In the genomic region with DNA sequence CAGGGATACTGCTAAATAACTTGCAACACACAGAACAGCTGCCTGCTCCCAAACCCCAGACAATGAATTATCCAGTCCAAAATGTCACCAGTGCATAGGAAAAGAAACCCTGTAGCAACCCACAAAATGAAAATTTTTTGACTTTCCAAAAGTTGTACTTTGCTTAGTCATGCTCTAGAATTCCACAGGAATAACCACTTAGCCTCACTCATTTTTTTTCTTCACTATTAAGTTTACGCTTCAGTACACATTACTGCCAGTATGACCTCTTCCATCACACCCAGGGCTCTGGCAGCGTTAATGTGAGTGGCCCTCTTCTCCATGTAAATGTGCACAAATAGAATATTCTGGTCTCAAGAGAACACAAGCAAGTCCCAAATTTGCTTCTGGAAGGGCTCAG, we compare ENCODE assay signal across 1 cellular context.
TF ChIP-seq lines count a peak whose summit lies in the region.

No MANE protein-coding gene starts in this region.

TF ChIP-seq in GM23338, 12 proteins besides CTCF, POLR2A, EP300 and RAD21 (continued from another document):
- TF ChIP-seq ZNF331 (CRISPR knock-in tag; IDR thresholded peaks at IDR 0.05; ENCODE audit: low read depth), result no peak
- TF ChIP-seq, protein P1, sequence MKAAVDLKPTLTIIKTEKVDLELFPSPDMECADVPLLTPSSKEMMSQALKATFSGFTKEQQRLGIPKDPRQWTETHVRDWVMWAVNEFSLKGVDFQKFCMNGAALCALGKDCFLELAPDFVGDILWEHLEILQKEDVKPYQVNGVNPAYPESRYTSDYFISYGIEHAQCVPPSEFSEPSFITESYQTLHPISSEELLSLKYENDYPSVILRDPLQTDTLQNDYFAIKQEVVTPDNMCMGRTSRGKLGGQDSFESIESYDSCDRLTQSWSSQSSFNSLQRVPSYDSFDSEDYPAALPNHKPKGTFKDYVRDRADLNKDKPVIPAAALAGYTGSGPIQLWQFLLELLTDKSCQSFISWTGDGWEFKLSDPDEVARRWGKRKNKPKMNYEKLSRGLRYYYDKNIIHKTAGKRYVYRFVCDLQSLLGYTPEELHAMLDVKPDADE (IDR thresholded peaks at IDR 0.05), result no peak
- TF ChIP-seq, protein P2, sequence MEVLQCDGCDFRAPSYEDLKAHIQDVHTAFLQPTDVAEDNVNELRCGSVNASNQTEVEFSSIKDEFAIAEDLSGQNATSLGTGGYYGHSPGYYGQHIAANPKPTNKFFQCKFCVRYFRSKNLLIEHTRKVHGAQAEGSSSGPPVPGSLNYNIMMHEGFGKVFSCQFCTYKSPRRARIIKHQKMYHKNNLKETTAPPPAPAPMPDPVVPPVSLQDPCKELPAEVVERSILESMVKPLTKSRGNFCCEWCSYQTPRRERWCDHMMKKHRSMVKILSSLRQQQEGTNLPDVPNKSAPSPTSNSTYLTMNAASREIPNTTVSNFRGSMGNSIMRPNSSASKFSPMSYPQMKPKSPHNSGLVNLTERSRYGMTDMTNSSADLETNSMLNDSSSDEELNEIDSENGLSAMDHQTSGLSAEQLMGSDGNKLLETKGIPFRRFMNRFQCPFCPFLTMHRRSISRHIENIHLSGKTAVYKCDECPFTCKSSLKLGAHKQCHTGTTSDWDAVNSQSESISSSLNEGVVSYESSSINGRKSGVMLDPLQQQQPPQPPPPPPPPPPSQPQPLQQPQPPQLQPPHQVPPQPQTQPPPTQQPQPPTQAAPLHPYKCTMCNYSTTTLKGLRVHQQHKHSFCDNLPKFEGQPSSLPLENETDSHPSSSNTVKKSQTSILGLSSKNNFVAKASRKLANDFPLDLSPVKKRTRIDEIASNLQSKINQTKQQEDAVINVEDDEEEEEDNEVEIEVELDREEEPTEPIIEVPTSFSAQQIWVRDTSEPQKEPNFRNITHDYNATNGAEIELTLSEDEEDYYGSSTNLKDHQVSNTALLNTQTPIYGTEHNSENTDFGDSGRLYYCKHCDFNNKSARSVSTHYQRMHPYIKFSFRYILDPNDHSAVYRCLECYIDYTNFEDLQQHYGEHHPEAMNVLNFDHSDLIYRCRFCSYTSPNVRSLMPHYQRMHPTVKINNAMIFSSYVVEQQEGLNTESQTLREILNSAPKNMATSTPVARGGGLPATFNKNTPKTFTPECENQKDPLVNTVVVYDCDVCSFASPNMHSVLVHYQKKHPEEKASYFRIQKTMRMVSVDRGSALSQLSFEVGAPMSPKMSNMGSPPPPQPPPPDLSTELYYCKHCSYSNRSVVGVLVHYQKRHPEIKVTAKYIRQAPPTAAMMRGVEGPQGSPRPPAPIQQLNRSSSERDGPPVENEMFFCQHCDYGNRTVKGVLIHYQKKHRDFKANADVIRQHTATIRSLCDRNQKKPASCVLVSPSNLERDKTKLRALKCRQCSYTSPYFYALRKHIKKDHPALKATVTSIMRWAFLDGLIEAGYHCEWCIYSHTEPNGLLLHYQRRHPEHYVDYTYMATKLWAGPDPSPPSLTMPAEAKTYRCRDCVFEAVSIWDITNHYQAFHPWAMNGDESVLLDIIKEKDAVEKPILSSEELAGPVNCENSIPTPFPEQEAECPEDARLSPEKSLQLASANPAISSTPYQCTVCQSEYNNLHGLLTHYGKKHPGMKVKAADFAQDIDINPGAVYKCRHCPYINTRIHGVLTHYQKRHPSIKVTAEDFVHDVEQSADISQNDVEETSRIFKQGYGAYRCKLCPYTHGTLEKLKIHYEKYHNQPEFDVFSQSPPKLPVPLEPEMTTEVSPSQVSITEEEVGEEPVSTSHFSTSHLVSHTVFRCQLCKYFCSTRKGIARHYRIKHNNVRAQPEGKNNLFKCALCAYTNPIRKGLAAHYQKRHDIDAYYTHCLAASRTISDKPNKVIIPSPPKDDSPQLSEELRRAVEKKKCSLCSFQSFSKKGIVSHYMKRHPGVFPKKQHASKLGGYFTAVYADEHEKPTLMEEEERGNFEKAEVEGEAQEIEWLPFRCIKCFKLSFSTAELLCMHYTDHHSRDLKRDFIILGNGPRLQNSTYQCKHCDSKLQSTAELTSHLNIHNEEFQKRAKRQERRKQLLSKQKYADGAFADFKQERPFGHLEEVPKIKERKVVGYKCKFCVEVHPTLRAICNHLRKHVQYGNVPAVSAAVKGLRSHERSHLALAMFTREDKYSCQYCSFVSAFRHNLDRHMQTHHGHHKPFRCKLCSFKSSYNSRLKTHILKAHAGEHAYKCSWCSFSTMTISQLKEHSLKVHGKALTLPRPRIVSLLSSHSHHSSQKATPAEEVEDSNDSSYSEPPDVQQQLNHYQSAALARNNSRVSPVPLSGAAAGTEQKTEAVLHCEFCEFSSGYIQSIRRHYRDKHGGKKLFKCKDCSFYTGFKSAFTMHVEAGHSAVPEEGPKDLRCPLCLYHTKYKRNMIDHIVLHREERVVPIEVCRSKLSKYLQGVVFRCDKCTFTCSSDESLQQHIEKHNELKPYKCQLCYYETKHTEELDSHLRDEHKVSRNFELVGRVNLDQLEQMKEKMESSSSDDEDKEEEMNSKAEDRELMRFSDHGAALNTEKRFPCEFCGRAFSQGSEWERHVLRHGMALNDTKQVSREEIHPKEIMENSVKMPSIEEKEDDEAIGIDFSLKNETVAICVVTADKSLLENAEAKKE (CRISPR knock-in tag; IDR thresholded peaks at IDR 0.05), result no peak
- TF ChIP-seq EZH2phosphoT487 (IDR thresholded peaks at IDR 0.05; ENCODE audit: unreplicated experiment), result no peak
- TF ChIP-seq, protein P3, sequence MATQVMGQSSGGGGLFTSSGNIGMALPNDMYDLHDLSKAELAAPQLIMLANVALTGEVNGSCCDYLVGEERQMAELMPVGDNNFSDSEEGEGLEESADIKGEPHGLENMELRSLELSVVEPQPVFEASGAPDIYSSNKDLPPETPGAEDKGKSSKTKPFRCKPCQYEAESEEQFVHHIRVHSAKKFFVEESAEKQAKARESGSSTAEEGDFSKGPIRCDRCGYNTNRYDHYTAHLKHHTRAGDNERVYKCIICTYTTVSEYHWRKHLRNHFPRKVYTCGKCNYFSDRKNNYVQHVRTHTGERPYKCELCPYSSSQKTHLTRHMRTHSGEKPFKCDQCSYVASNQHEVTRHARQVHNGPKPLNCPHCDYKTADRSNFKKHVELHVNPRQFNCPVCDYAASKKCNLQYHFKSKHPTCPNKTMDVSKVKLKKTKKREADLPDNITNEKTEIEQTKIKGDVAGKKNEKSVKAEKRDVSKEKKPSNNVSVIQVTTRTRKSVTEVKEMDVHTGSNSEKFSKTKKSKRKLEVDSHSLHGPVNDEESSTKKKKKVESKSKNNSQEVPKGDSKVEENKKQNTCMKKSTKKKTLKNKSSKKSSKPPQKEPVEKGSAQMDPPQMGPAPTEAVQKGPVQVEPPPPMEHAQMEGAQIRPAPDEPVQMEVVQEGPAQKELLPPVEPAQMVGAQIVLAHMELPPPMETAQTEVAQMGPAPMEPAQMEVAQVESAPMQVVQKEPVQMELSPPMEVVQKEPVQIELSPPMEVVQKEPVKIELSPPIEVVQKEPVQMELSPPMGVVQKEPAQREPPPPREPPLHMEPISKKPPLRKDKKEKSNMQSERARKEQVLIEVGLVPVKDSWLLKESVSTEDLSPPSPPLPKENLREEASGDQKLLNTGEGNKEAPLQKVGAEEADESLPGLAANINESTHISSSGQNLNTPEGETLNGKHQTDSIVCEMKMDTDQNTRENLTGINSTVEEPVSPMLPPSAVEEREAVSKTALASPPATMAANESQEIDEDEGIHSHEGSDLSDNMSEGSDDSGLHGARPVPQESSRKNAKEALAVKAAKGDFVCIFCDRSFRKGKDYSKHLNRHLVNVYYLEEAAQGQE (IDR thresholded peaks at IDR 0.05; ENCODE audit: unreplicated experiment), result no peak
- TF ChIP-seq JUNB (IDR thresholded peaks at IDR 0.05; ENCODE audit: unreplicated experiment), result no peak
